In the genomic region with DNA sequence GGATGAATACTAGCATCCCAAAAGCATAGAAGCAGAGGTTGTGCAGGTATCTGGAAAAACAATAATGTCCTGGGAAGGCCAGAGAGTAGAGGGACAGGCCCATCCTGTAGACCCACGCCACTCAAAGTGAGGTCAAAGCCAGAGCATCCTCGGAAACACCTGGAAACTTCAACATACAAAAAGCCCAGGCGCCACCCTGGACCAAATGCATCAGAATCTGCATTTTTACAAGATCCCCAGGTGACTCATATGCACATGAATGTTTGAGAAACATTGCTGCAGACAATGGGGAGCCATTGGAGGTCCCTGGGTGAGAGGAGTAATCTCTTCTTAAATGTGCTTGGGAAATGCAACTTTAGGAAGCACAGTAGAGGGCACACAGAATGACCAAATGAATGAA, we compare ENCODE assay signal across 18 cellular contexts.
DNase-seq lines count a peak whose midpoint lies in the region; ATAC-seq, FAIRE-seq and TF ChIP-seq lines count a peak whose summit lies in the region.
"Had no signal": no experiment of that assay in that cellular context is flagged by ENCODE, and none has a peak within 500 bp of the region (broad histone marks: within the 10 kb centered on the region; RNA-seq: fewer than 3 reads in every experiment).

No MANE protein-coding gene starts in this region.

- FAIRE-seq in H1 (lab: Jason Lieb, UNC) (peak; percentile 93), D721Med (lab: Jason Lieb, UNC) (no peak)

- H3K4me1 ChIP-seq in heart right ventricle (peaks cover 10 to 88% (median 44%) of the 10 kb centered on the region in 9 donors), H1 (replicated peaks in 1 of 4; ENCODE audit: control insufficient read depth in 3 of 4, insufficient read depth in 4 of 4, low read length in 3 of 4) (peaks cover 0 to 21% (median 17%) of the 10 kb centered on the region in 4 experiments; a peak in 5 of 7 replicates)

- H3K36me3 ChIP-seq in heart right ventricle: no peaks in the 10 kb centered on the region
- no peaks in the 10 kb centered on the region for H3K36me3 ChIP-seq in H1 (ENCODE audit: control insufficient read depth in 2 of 4, insufficient read depth in 4 of 4, low read length in 3 of 4)

- 71 to 76% methylated on average over 3 of the region's 3 CpGs for WGBS in heart right ventricle, 2 donors
- 3% methylated on average over 3 of the region's 3 CpGs; no CpG with 5 or more reads in 1 of the 2 experiments for WGBS in H1 (ENCODE audit: extremely low coverage in 1 of 2, insufficient coverage in 1 of 2, insufficient read length in 1 of 2, insufficient replicate concordance in 2 of 2, low coverage in 1 of 2, low lambda C conversion rate in 2 of 2, missing lambda C conversion rate in 1 of 2), 2 experiments

- intact Hi-C loops in heart right ventricle (cut with DNase I): loop anchor here in 5 of 10 donors (5.0 to 10.0 kb wide), 5 partner anchors 55 to 195 kb away; no protein-coding TSS in a partner anchor
- intact Hi-C loops in left ventricle myocardium superior (cut with micrococcal nuclease): loop anchor here (10.0 kb wide), 1 partner anchor 85 kb away; no protein-coding TSS in a partner anchor

- POLR2A ChIA-PET in H1 (lab: Charles Lee; ENCODE audit: partially characterized antibody): interaction anchor here (0.8 to 1.7 kb wide), 2 partner anchors 19 to 31 kb away, joined by 3 read pairs; no protein-coding TSS in a partner anchor

- H2BK12ac ChIP-seq in H1 (ENCODE audit: low read depth, low read length): peak overlapping the region; percentile 68; the same call in 1 of the 2 replicates

- no peak overlapping the region for H2AFZ ChIP-seq in H1 (ENCODE audit: low read length)

- H2AK5ac ChIP-seq in H1 (ENCODE audit: low read depth, low read length): no peak overlapping the region; the same call in 1 of the 2 replicates

- no peak for TF ChIP-seq CTCF in heart right ventricle (IDR thresholded peaks at IDR 0.05)
- TF ChIP-seq CTCF in H1 (IDR thresholded peaks at IDR 0.05; ENCODE audit: control extremely low read depth in 1 of 3, insufficient read depth in 1 of 3, low read depth in 1 of 3, low read length in 3 of 3): no peak
- no peak for TF ChIP-seq CTCF in D721Med (IDR thresholded peaks at IDR 0.05; ENCODE audit: insufficient read depth, missing control alignments)

- peak in 1 of 2 experiments; percentile 17; a peak in 1 of 4 replicates for TF ChIP-seq RAD21 in H1 (IDR thresholded peaks at IDR 0.05 in 1 of 2, conservative IDR thresholded peaks at IDR 0.05 in 1 of 2; ENCODE audit: low read depth in 2 of 2, low read length in 2 of 2)

- DNase-seq in heart right ventricle (no peak), left ventricle myocardium superior (no peak), H1 (ENCODE audit: low read depth in 1 of 2, low spot score in 2 of 2) (peak in 1 of 2 experiments; percentile 56), iPS-NIHi11 (ENCODE audit: low spot score) (peak; percentile 41), D721Med (ENCODE audit: insufficient read length, low spot score) (no peak), NCI-H1417 (lab: John Stamatoyannopoulos, UW) (no peak), SW 1271 (lab: John Stamatoyannopoulos, UW) (no peak)
- DNase-seq: Calu3; CD4-positive, alpha-beta memory T cell; IMR-90; Karpas-422; MM.1S; NCI-H1105; NCI-H187; NCI-H345; NCI-H526 treated with DMSO at 0.1 percent for 48 hours; SIG-M5 had no signal

- H3K18ac ChIP-seq in H1 (ENCODE audit: extremely low read depth, low read length): peak overlapping the region; percentile 34; the same call in 1 of the 2 replicates

- H3K79me2 ChIP-seq in H1 (ENCODE audit: control insufficient read depth in 1 of 2, insufficient read depth in 2 of 2, low read length in 2 of 2): no peaks in the 10 kb centered on the region

- peak overlapping the region; percentile 95 for H4K91ac ChIP-seq in H1 (replicated peaks; ENCODE audit: insufficient read length, low read length)

- peak overlapping the region; percentile 18 to 33; a peak in 3 of 4 replicates for H3K4me2 ChIP-seq in H1 (ENCODE audit: insufficient read depth in 1 of 2, low read depth in 2 of 2, low read length in 2 of 2)

- H3K4ac ChIP-seq in H1 (replicated peaks; ENCODE audit: insufficient read length, low read depth, low read length): peak overlapping the region; percentile 30

- no peak for TF ChIP-seq POLR2A in H1 (IDR thresholded peaks at IDR 0.05; ENCODE audit: control extremely low read depth in 1 of 2, low read depth in 2 of 2, low read length in 2 of 2)

- peak overlapping the region; percentile 92; the same call in 1 of the 2 replicates for H2BK5ac ChIP-seq in H1 (ENCODE audit: low read depth, low read length)

- peak overlapping the region in 6 of 10 donors; percentile 24 to 73 (median 50) for H3K27ac ChIP-seq in heart right ventricle
- H3K27ac ChIP-seq in H1 (ENCODE audit: low read depth, low read length): no peak overlapping the region; the same call in 1 of the 2 replicates

- H3K4me3 ChIP-seq in heart right ventricle: no peak overlapping the region
- H3K4me3 ChIP-seq in H1 (ENCODE audit: extremely low read depth in 1 of 4, insufficient read depth in 2 of 4, low read depth in 3 of 4, low read length in 4 of 4): peak overlapping the region in 1 of 4 experiments; percentile 15; a peak in 1 of 8 replicates

- H3K56ac ChIP-seq in H1 (replicated peaks; ENCODE audit: insufficient read length, low read depth, low read length): peak overlapping the region; percentile 67

- no peak overlapping the region for H2BK15ac ChIP-seq in H1 (ENCODE audit: low read length)

- ATAC-seq in heart right ventricle: peak in 4 of 8 donors; percentile 32 to 61 (median 40)
- ATAC-seq in left ventricle myocardium superior: no peak
- ATAC-seq in HG02885 (IDR thresholded peaks at IDR 0.05; ENCODE audit: poor library complexity, unreplicated experiment): no peak

- H4K5ac ChIP-seq in H1 (ENCODE audit: insufficient read length, low read depth, low read length): peak overlapping the region; percentile 1

- H3K23ac ChIP-seq in H1 (ENCODE audit: insufficient read length): no peak overlapping the region

- TF ChIP-seq EP300 in H1 (IDR thresholded peaks at IDR 0.05; ENCODE audit: borderline replicate concordance in 1 of 2, low read depth in 2 of 2, low read length in 2 of 2): peak in 1 of 2 experiments; percentile 82; a peak in 1 of 3 replicates

- no peak overlapping the region for H3K9ac ChIP-seq in H1 (replicated peaks in 1 of 4; ENCODE audit: extremely low read depth in 1 of 4, low read depth in 3 of 4, low read length in 3 of 4)

- H2BK120ac ChIP-seq in H1 (replicated peaks; ENCODE audit: low read depth, low read length): peak overlapping the region; percentile 63

- no peak overlapping the region for H4K8ac ChIP-seq in H1 (ENCODE audit: extremely low read depth, insufficient read depth, low read length)

- H3K23me2 ChIP-seq in H1 (ENCODE audit: low read depth, low read length): no peaks in the 10 kb centered on the region

- H3K79me1 ChIP-seq in H1 (ENCODE audit: low read depth, low read length): no peaks in the 10 kb centered on the region

- H2BK20ac ChIP-seq in H1 (ENCODE audit: low read length): peak overlapping the region; percentile 93; the same call in 1 of the 2 replicates

- H3K9me3 ChIP-seq in heart right ventricle: no peaks in the 10 kb centered on the region
- H3K9me3 ChIP-seq in H1 (ENCODE audit: insufficient read depth in 2 of 2, low read depth in 1 of 2, low read length in 1 of 2): no peaks in the 10 kb centered on the region

- H3K27me3 ChIP-seq in heart right ventricle: no peaks in the 10 kb centered on the region
- H3K27me3 ChIP-seq in H1 (replicated peaks in 1 of 4; ENCODE audit: control insufficient read depth in 3 of 4, extremely low read depth in 1 of 4, insufficient read depth in 3 of 4, low read length in 3 of 4): no peaks in the 10 kb centered on the region

- CTCF ChIA-PET in H1 (lab: Charles Lee; ENCODE audit: partially characterized antibody): interaction anchor here (0.7 to 3.0 kb wide), 5 partner anchors 12 to 202 kb away, joined by 3 to 17 read pairs (median 3); no protein-coding TSS in a partner anchor

- no peaks in the 10 kb centered on the region for H4K20me1 ChIP-seq in H1 (replicated peaks in 1 of 2; ENCODE audit: control insufficient read depth in 1 of 2, insufficient read depth in 2 of 2, low read length in 2 of 2)

- no peak overlapping the region for H3K14ac ChIP-seq in H1 (ENCODE audit: insufficient read length)

TF ChIP-seq in H1, 55 proteins besides CTCF, POLR2A, EP300 and RAD21:
- peak; percentile 86; the same call in 1 of the 2 replicates for TF ChIP-seq JUN (IDR thresholded peaks at IDR 0.05; ENCODE audit: low read depth, low read length)
- no peak for TF ChIP-seq TBP (IDR thresholded peaks at IDR 0.05; ENCODE audit: low read depth, low read length)
- TF ChIP-seq NANOG (IDR thresholded peaks at IDR 0.05; ENCODE audit: insufficient read depth, low read depth, low read length, poor library complexity, severe bottlenecking): peak; percentile 65
- TF ChIP-seq TEAD4 (IDR thresholded peaks at IDR 0.05; ENCODE audit: low read depth, low read length): peak; percentile 71; the same call in 1 of the 2 replicates
- peak; percentile 62; the same call in 1 of the 2 replicates for TF ChIP-seq POU5F1 (IDR thresholded peaks at IDR 0.05; ENCODE audit: low read depth, low read length)
- peak; percentile 95 for TF ChIP-seq JUND (IDR thresholded peaks at IDR 0.05; ENCODE audit: low read length)
- peak; percentile 55; the same call in 1 of the 2 replicates for TF ChIP-seq KDM1A (IDR thresholded peaks at IDR 0.05; ENCODE audit: borderline replicate concordance, low read length)
- TF ChIP-seq, protein P1, sequence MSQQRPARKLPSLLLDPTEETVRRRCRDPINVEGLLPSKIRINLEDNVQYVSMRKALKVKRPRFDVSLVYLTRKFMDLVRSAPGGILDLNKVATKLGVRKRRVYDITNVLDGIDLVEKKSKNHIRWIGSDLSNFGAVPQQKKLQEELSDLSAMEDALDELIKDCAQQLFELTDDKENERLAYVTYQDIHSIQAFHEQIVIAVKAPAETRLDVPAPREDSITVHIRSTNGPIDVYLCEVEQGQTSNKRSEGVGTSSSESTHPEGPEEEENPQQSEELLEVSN (IDR thresholded peaks at IDR 0.05): no peak
- peak; percentile 73; the same call in 1 of the 2 replicates for TF ChIP-seq TCF12 (IDR thresholded peaks at IDR 0.05; ENCODE audit: low read depth, low read length)
- peak; percentile 83 to 88; a peak in 1 of 4 replicates for TF ChIP-seq HDAC2 (IDR thresholded peaks at IDR 0.05; ENCODE audit: borderline replicate concordance in 1 of 2, low read depth in 2 of 2, low read length in 2 of 2)
